Comparison of ENCODE assay signal across 12 cellular contexts in genomic region chr9:70079364-70080103, GRCh38. TPM values are rescaled to one million over a fixed set of nuclear protein-coding genes. Genes with fewer than 3 reads are reported as not detected.
DNase-seq lines count a peak whose midpoint lies in the region; ATAC-seq and TF ChIP-seq lines count a peak whose summit lies in the region.
"Had no signal": no experiment of that assay in that cellular context is flagged by ENCODE, and none has a peak within 500 bp of the region (broad histone marks: within the 10 kb centered on the region; RNA-seq: fewer than 3 reads in every experiment).

No MANE protein-coding gene starts in this region.

- no peak overlapping the region for H3K27ac ChIP-seq in HUES48 (ENCODE audit: low read depth, low read length)
- peak overlapping the region; percentile 76 to 81 for H3K27ac ChIP-seq in right atrium auricular region
- H3K27ac ChIP-seq: BLaER1 treated with 17β-estradiol and CSF1 and Interleukin-3, amounts not matched to agents 10 nM and 100 nM had no signal

- H3K27me3 ChIP-seq in HUES48 (ENCODE audit: control insufficient read depth, insufficient read depth, low read length) (no peaks in the 10 kb centered on the region), NT2/D1 (ENCODE audit: insufficient read depth, insufficient read length) (no peaks in the 10 kb centered on the region), right atrium auricular region (no peaks in the 10 kb centered on the region)
- H3K27me3 ChIP-seq: BLaER1 treated with 17β-estradiol and CSF1 and Interleukin-3, amounts not matched to agents 10 nM and 100 nM had no signal

- H3K4me3 ChIP-seq in HUES48 (ENCODE audit: low read depth, low read length) (0 out of 2 replicates have a peak overlapping the region, but pooled peaks have one; percentile 18), NT2/D1 (ENCODE audit: insufficient read length, low read depth) (no peak overlapping the region), right atrium auricular region (no peak overlapping the region)
- H3K4me3 ChIP-seq: BLaER1 treated with 17β-estradiol and CSF1 and Interleukin-3, amounts not matched to agents 10 nM and 100 nM had no signal

- no peak overlapping the region for H3K27ac Mint-ChIP-seq in stimulated activated naive CD8-positive, alpha-beta T cell treated with anti-CD3 and anti-CD28 coated beads, Interleukin-15, amount 100 ng/mL, for 72 hours

- peaks cover 39% of the 10 kb centered on the region for H3K27me3 Mint-ChIP-seq in stimulated activated naive CD8-positive, alpha-beta T cell treated with anti-CD3 and anti-CD28 coated beads, Interleukin-15, amount 100 ng/mL, for 72 hours

- H3K9me3 ChIP-seq in HUES48 (ENCODE audit: control insufficient read depth, insufficient read depth, low read length) (no peaks in the 10 kb centered on the region), NT2/D1 (ENCODE audit: insufficient read depth, low read length) (no peaks in the 10 kb centered on the region), right atrium auricular region (no peaks in the 10 kb centered on the region)
- H3K9me3 ChIP-seq: BLaER1 treated with 17β-estradiol and CSF1 and Interleukin-3, amounts not matched to agents 10 nM and 100 nM had no signal

- H3K4me3 Mint-ChIP-seq in stimulated activated naive CD8-positive, alpha-beta T cell treated with anti-CD3 and anti-CD28 coated beads, Interleukin-15, amount 100 ng/mL, for 72 hours, result no peak overlapping the region

- no peaks in the 10 kb centered on the region for H3K36me3 ChIP-seq in HUES48 (ENCODE audit: control insufficient read depth, insufficient read depth, low read length)
- H3K36me3 ChIP-seq in NT2/D1 (ENCODE audit: insufficient read depth, insufficient read length, low read length), result no peaks in the 10 kb centered on the region
- H3K36me3 ChIP-seq in right atrium auricular region, result no peaks in the 10 kb centered on the region
- H3K36me3 ChIP-seq: BLaER1 treated with 17β-estradiol and CSF1 and Interleukin-3, amounts not matched to agents 10 nM and 100 nM had no signal

- ATAC-seq in stimulated activated naive CD8-positive, alpha-beta T cell treated with anti-CD3 and anti-CD28 coated beads, Interleukin-15, amount 100 ng/mL, for 72 hours, result no peak

- no peak overlapping the region for H3K9ac ChIP-seq in HUES48 (ENCODE audit: low read depth, low read length)
- H3K9ac ChIP-seq in NT2/D1 (ENCODE audit: insufficient read length, low read depth), result no peak overlapping the region
- H3K9ac ChIP-seq: BLaER1 treated with 17β-estradiol and CSF1 and Interleukin-3, amounts not matched to agents 10 nM and 100 nM had no signal

- no peaks in the 10 kb centered on the region for H3K9me3 Mint-ChIP-seq in stimulated activated naive CD8-positive, alpha-beta T cell treated with anti-CD3 and anti-CD28 coated beads, Interleukin-15, amount 100 ng/mL, for 72 hours

- H3K4me1 Mint-ChIP-seq in stimulated activated naive CD8-positive, alpha-beta T cell treated with anti-CD3 and anti-CD28 coated beads, Interleukin-15, amount 100 ng/mL, for 72 hours, result peaks cover 6% of the 10 kb centered on the region

- no peak for TF ChIP-seq CTCF in right atrium auricular region (IDR thresholded peaks at IDR 0.05)

- H3K4me1 ChIP-seq in HUES48 (ENCODE audit: control insufficient read depth, insufficient read depth, low read length) (peaks cover 33% of the 10 kb centered on the region), NT2/D1 (ENCODE audit: insufficient read depth, insufficient read length) (no peaks in the 10 kb centered on the region), right atrium auricular region (peaks cover 0 to 85% of the 10 kb centered on the region in 2 donors)
- H3K4me1 ChIP-seq: BLaER1 treated with 17β-estradiol and CSF1 and Interleukin-3, amounts not matched to agents 10 nM and 100 nM had no signal

- DNase-seq in AG08395 (ENCODE audit: low spot score) (peak; percentile 30), NT2/D1 (ENCODE audit: low read depth, low spot score) (peak; percentile 28), right atrium auricular region (ENCODE audit: low spot score) (no peak), EL (no peak), nucleus accumbens (lab: John Stamatoyannopoulos, UW) (no peak), kidney glomerular epithelial cell (lab: John Stamatoyannopoulos, UW) (no peak)
- DNase-seq in stimulated activated naive CD8-positive, alpha-beta T cell treated with anti-CD3 and anti-CD28 coated beads, Interleukin-15, amount 100 ng/mL, for 72 hours, result no peak
- DNase-seq: activated gamma-delta T cell treated with Interleukin-2 at 50 U/mL for 16 hours; small intestine; stimulated activated naive CD4-positive, alpha-beta T cell had no signal

RNA-seq across cellular contexts. Expression of gene MAMDC2, which starts 35.9 kb away (rescaled TPM):
- 10 to 100 TPM; 28.8 to 32.5 TPM for total RNA-seq in right atrium auricular region

Comparison
In these comparisons a context has a peak if more than half of its experiments do, and no peak if none do; other contexts are left out.
1. DNase-seq: peak in AG08395 (single experiment) and NT2/D1 (single experiment); none in right atrium auricular region (single experiment), EL (single experiment), stimulated activated naive CD8-positive, alpha-beta T cell treated with anti-CD3 and anti-CD28 coated beads, Interleukin-15, amount 100 ng/mL, for 72 hours (0 of 2), nucleus accumbens (0 of 56) and kidney glomerular epithelial cell (single experiment).